In genomic region chr19:29311391-29311790, GRCh38 we compare ENCODE assay signal across 23 cellular contexts.
DNase-seq lines count a peak whose midpoint lies in the region; ATAC-seq and TF ChIP-seq lines count a peak whose summit lies in the region.
"Had no signal": no experiment of that assay in that cellular context is flagged by ENCODE, and none has a peak within 500 bp of the region (broad histone marks: within the 10 kb centered on the region; RNA-seq: fewer than 3 reads in every experiment).

No MANE protein-coding gene starts in this region.

- ATAC-seq in HG03520 (IDR thresholded peaks at IDR 0.05; ENCODE audit: unreplicated experiment) (no peak), GM18498 (IDR thresholded peaks at IDR 0.05; ENCODE audit: unreplicated experiment) (no peak)
- ATAC-seq: activated CD4-positive, CD25-positive, alpha-beta regulatory T cell treated with anti-CD3 and anti-CD28 coated beads, Interleukin-2, amount 50 U/mL, for 24 hours; gastroesophageal sphincter; K562; left colon; Panc1; right lobe of liver; upper lobe of right lung had no signal

- H3K27me3 Mint-ChIP-seq in progenitor cell of endocrine pancreas: peaks cover 66% of the 10 kb centered on the region

- no peaks in the 10 kb centered on the region for H3K36me3 Mint-ChIP-seq in progenitor cell of endocrine pancreas (ENCODE audit: insufficient read depth)
- H3K36me3 Mint-ChIP-seq: activated naive CD8-positive, alpha-beta T cell treated with anti-CD3 and anti-CD28 coated beads, Interleukin-2, amount 10 ng/mL, durations not matched to agents 7 days and 5 days; CD14-positive monocyte had no signal

- H3K4me3 Mint-ChIP-seq in progenitor cell of endocrine pancreas (ENCODE audit: low read depth): no peak overlapping the region
- H3K4me3 Mint-ChIP-seq: activated naive CD8-positive, alpha-beta T cell treated with anti-CD3 and anti-CD28 coated beads, Interleukin-2, amount 10 ng/mL, durations not matched to agents 7 days and 5 days; activated T-helper 1 cell treated with anti-CD3 and anti-CD28 coated beads, Interleukin-12 subunit alpha, Interleukin-12 subunit beta, Interleukin-2, Interleukin-4 antibody, amounts not matched to agents 30 ng/mL and 10 ng/mL and 1 ng/mL, durations not matched to agents 14 hours and 24 hours and 36 hours; CD14-positive monocyte; stimulated activated naive CD8-positive, alpha-beta T cell treated with anti-CD3 and anti-CD28 coated beads, Interleukin-15, Interleukin-2, amounts not matched to agents 100 ng/mL and 50 ng/mL, for 24 hours had no signal

- H3K4me1 Mint-ChIP-seq in progenitor cell of endocrine pancreas (ENCODE audit: low read depth): peaks cover 1% of the 10 kb centered on the region
- H3K4me1 Mint-ChIP-seq: activated naive CD8-positive, alpha-beta T cell treated with anti-CD3 and anti-CD28 coated beads, Interleukin-2, amount 10 ng/mL, durations not matched to agents 7 days and 5 days; CD14-positive monocyte had no signal

- DNase-seq in DMS 273 treated with DMSO at 0.1 percent for 48 hours (lab: John Stamatoyannopoulos, UW): peak; percentile 54
- peak; percentile 98 for DNase-seq in NCI-H1105 treated with DMSO at 0.1 percent for 48 hours (lab: John Stamatoyannopoulos, UW)
- peak; percentile 99 for DNase-seq in NCI-H345 treated with DMSO at 0.1 percent for 48 hours (lab: John Stamatoyannopoulos, UW; ENCODE audit: unreplicated experiment)
- DNase-seq in globus pallidus (ENCODE audit: low spot score): peak; percentile 5
- DNase-seq in putamen (ENCODE audit: low spot score): no peak
- DNase-seq in progenitor cell of endocrine pancreas (ENCODE audit: low spot score, unreplicated experiment): no peak
- DNase-seq: activated naive CD8-positive, alpha-beta T cell treated with anti-CD3 and anti-CD28 coated beads, Interleukin-2, amount 10 ng/mL, durations not matched to agents 7 days and 5 days; brain microvascular endothelial cell; erythroblast; HCEC 1CT; left colon; NCI-H524 treated with DMSO at 0.1 percent for 48 hours; right lobe of liver; upper lobe of right lung had no signal

- no peak for TF ChIP-seq CTCF in progenitor cell of endocrine pancreas (IDR thresholded peaks at IDR 0.05; ENCODE audit: unreplicated experiment)

- no peaks in the 10 kb centered on the region for H3K9me3 Mint-ChIP-seq in progenitor cell of endocrine pancreas (ENCODE audit: low read depth)
- H3K9me3 Mint-ChIP-seq: activated naive CD8-positive, alpha-beta T cell treated with anti-CD3 and anti-CD28 coated beads, Interleukin-2, amount 10 ng/mL, durations not matched to agents 7 days and 5 days; activated T-helper 1 cell treated with anti-CD3 and anti-CD28 coated beads, Interleukin-12 subunit alpha, Interleukin-12 subunit beta, Interleukin-2, Interleukin-4 antibody, amounts not matched to agents 30 ng/mL and 10 ng/mL and 1 ng/mL, durations not matched to agents 14 hours and 24 hours and 36 hours; stimulated activated naive CD8-positive, alpha-beta T cell treated with anti-CD3 and anti-CD28 coated beads, Interleukin-15, Interleukin-2, amounts not matched to agents 100 ng/mL and 50 ng/mL, for 24 hours had no signal

- no peak overlapping the region for H3K27ac Mint-ChIP-seq in progenitor cell of endocrine pancreas
- H3K27ac Mint-ChIP-seq: activated naive CD8-positive, alpha-beta T cell treated with anti-CD3 and anti-CD28 coated beads, Interleukin-2, amount 10 ng/mL, durations not matched to agents 7 days and 5 days; activated T-helper 1 cell treated with anti-CD3 and anti-CD28 coated beads, Interleukin-12 subunit alpha, Interleukin-12 subunit beta, Interleukin-2, Interleukin-4 antibody, amounts not matched to agents 30 ng/mL and 10 ng/mL and 1 ng/mL, durations not matched to agents 14 hours and 24 hours and 36 hours; stimulated activated naive CD8-positive, alpha-beta T cell treated with anti-CD3 and anti-CD28 coated beads, Interleukin-15, Interleukin-2, amounts not matched to agents 100 ng/mL and 50 ng/mL, for 24 hours had no signal

Comparison
In these comparisons a context has a peak if more than half of its experiments do, and no peak if none do; other contexts are left out.
1. DNase-seq: peak in DMS 273 treated with DMSO at 0.1 percent for 48 hours (single experiment), NCI-H1105 treated with DMSO at 0.1 percent for 48 hours (single experiment), NCI-H345 treated with DMSO at 0.1 percent for 48 hours (single experiment) and globus pallidus (single experiment); none in putamen (single experiment) and progenitor cell of endocrine pancreas (single experiment).